17 cellular contexts compared by ENCODE assay signal in the genomic region with DNA sequence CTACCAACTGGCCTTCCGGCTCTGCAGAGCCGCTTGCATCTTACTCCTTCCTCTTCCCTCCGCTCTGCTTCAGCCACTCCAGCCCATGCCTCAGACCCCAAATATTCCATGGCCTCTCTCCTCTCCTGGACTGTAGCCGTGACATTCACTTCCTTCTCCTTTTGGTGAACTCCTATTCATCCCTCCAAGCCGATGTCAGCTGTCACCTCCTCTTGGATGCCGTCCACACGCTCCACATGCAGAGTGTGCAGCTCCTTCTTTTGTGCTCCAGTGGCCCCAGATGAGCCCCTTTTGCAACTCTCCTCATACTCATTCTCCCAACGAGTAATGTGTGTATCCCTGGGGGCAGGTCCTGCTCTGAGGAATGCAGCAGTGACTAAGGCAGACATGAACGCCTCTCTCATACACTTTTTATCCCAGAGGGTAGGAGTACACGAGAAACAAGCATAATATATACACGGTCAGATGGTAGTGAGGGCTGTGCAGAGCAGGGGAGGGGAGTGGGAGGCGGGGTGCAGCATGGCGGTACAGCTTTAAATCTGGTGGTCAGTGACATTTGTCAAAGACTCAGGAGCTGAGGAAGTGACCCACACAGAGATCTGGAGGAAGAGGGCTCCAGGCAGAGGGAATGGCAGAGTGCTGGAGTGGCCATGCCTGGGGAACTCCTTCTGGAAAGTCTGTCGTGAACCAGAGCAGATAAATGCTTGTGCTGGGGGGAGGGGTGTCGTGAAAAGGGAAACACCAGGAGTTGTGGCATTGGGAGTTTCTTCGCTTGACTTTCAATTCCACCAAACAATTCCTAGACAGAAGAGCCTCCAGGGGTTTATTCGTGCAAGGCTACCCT.
A peak's percentile ranks its signal among the peaks of the same experiment; 100 is the strongest.
DNase-seq lines count a peak whose midpoint lies in the region; ATAC-seq and TF ChIP-seq lines count a peak whose summit lies in the region.
"Had no signal": no experiment of that assay in that cellular context is flagged by ENCODE, and none has a peak within 500 bp of the region (broad histone marks: within the 10 kb centered on the region; RNA-seq: fewer than 3 reads in every experiment).

No MANE protein-coding gene starts in this region.

- no peak overlapping the region for H3K27ac Mint-ChIP-seq in activated naive CD4-positive, alpha-beta T cell treated with anti-CD3 and anti-CD28 coated beads for 36 hours
- H3K27ac Mint-ChIP-seq: activated T-helper 1 cell treated with anti-CD3 and anti-CD28 coated beads, Interleukin-12 subunit alpha, Interleukin-12 subunit beta, Interleukin-2, Interleukin-4 antibody, amounts not matched to agents 30 ng/mL and 10 ng/mL and 1 ng/mL, durations not matched to agents 14 hours and 24 hours and 36 hours had no signal

- peaks cover 3% of the 10 kb centered on the region for H3K9me3 Mint-ChIP-seq in activated naive CD4-positive, alpha-beta T cell treated with anti-CD3 and anti-CD28 coated beads for 36 hours
- H3K9me3 Mint-ChIP-seq: activated T-helper 1 cell treated with anti-CD3 and anti-CD28 coated beads, Interleukin-12 subunit alpha, Interleukin-12 subunit beta, Interleukin-2, Interleukin-4 antibody, amounts not matched to agents 30 ng/mL and 10 ng/mL and 1 ng/mL, durations not matched to agents 14 hours and 24 hours and 36 hours had no signal

- no peaks in the 10 kb centered on the region for H3K9me3 ChIP-seq in AG04450 (ENCODE audit: control insufficient read depth, insufficient read depth, low read length)
- H3K9me3 ChIP-seq: MG63 had no signal

- TF ChIP-seq CTCF in AG04450 (IDR thresholded peaks at IDR 0.05; ENCODE audit: low read depth, low read length) (no peak), GM10248 (IDR thresholded peaks at IDR 0.05; ENCODE audit: control extremely low read depth, extremely low read depth, low read depth, missing control alignments) (no peak)

- H3K4me3 ChIP-seq in AG04450 (ENCODE audit: low read depth, low read length) = no peak overlapping the region
- H3K4me3 ChIP-seq: MG63 had no signal

- intact Hi-C loops in activated naive CD4-positive, alpha-beta T cell treated with anti-CD3 and anti-CD28 coated beads for 36 hours (cut with micrococcal nuclease) = no loop called here

- no peak overlapping the region for H3K4me3 Mint-ChIP-seq in activated naive CD4-positive, alpha-beta T cell treated with anti-CD3 and anti-CD28 coated beads for 36 hours
- H3K4me3 Mint-ChIP-seq: activated T-helper 1 cell treated with anti-CD3 and anti-CD28 coated beads, Interleukin-12 subunit alpha, Interleukin-12 subunit beta, Interleukin-2, Interleukin-4 antibody, amounts not matched to agents 30 ng/mL and 10 ng/mL and 1 ng/mL, durations not matched to agents 14 hours and 24 hours and 36 hours had no signal

- no peak for ATAC-seq in HG02623 (IDR thresholded peaks at IDR 0.05; ENCODE audit: unreplicated experiment)
- ATAC-seq: stimulated activated naive CD8-positive, alpha-beta T cell treated with anti-CD3 and anti-CD28 coated beads, Interleukin-15, Interleukin-2, amounts not matched to agents 100 U/mL and 50 U/mL, for 24 hours had no signal

- POLR2A ChIA-PET in AG04450 (lab: Yijun Ruan, JAX) = interaction anchor here (0.6 kb wide), 1 partner anchor 25 kb away, joined by 3 read pairs; no protein-coding TSS in a partner anchor
- POLR2A ChIA-PET in GM10248 (lab: Yijun Ruan, JAX) = no interaction called here

- peak; percentile 48 for DNase-seq in AG04450 (ENCODE audit: low read depth, low spot score)
- DNase-seq in HCEC 1CT = peak; percentile 12
- peak; percentile 34 for DNase-seq in astrocyte of the hippocampus (ENCODE audit: low read depth, low spot score)
- peak; percentile 76 for DNase-seq in left kidney (ENCODE audit: low read depth, low spot score)
- DNase-seq in activated naive CD4-positive, alpha-beta T cell treated with anti-CD3 and anti-CD28 coated beads for 36 hours = no peak
- DNase-seq in GM10248 (ENCODE audit: extremely low spot score) = no peak
- no peak for DNase-seq in mesenteric fat pad (ENCODE audit: low spot score)
- DNase-seq: activated CD4-positive, alpha-beta T cell treated with anti-CD3 and anti-CD28 coated beads, Interleukin-2, amount 50 U/mL, for 4 hours; anterior cingulate cortex; dermis blood vessel endothelial cell; MG63; NCI-H82; nucleus accumbens; stimulated activated naive CD8-positive, alpha-beta T cell treated with anti-CD3 and anti-CD28 coated beads, Interleukin-15, Interleukin-2, amounts not matched to agents 100 U/mL and 50 U/mL, for 24 hours; T-helper 9 cell had no signal

- no peaks in the 10 kb centered on the region for H3K36me3 Mint-ChIP-seq in activated naive CD4-positive, alpha-beta T cell treated with anti-CD3 and anti-CD28 coated beads for 36 hours (ENCODE audit: low read depth)

- H3K27me3 ChIP-seq in AG04450 (ENCODE audit: control insufficient read depth, insufficient read depth, low read length) = no peaks in the 10 kb centered on the region
- H3K27me3 ChIP-seq: MG63 had no signal

- H3K27me3 Mint-ChIP-seq in activated naive CD4-positive, alpha-beta T cell treated with anti-CD3 and anti-CD28 coated beads for 36 hours (ENCODE audit: low read depth) = no peaks in the 10 kb centered on the region

- CTCF ChIA-PET in AG04450 (lab: Charles Lee) = interaction anchor here (0.9 to 1.0 kb wide), 2 partner anchors 10 to 276 kb away, joined by 3 to 4 read pairs; no protein-coding TSS in a partner anchor
- CTCF ChIA-PET in activated naive CD4-positive, alpha-beta T cell treated with anti-CD3 and anti-CD28 coated beads for 36 hours (lab: Charles Lee) = no interaction called here
- CTCF ChIA-PET in GM10248 (lab: Yijun Ruan, JAX) = no interaction called here

- peak overlapping the region; percentile 54 for H3K27ac ChIP-seq in AG04450 (ENCODE audit: low read depth, low read length)

- peaks cover 5% of the 10 kb centered on the region for H3K4me1 Mint-ChIP-seq in activated naive CD4-positive, alpha-beta T cell treated with anti-CD3 and anti-CD28 coated beads for 36 hours (ENCODE audit: low read depth)

Comparison
In these comparisons a context has a peak if more than half of its experiments do, and no peak if none do; other contexts are left out.
1. DNase-seq: peak in AG04450 (single experiment), HCEC 1CT (single experiment), astrocyte of the hippocampus (single experiment) and left kidney (single experiment); none in activated naive CD4-positive, alpha-beta T cell treated with anti-CD3 and anti-CD28 coated beads for 36 hours (single experiment), GM10248 (single experiment) and mesenteric fat pad (single experiment).